In the genomic region with DNA sequence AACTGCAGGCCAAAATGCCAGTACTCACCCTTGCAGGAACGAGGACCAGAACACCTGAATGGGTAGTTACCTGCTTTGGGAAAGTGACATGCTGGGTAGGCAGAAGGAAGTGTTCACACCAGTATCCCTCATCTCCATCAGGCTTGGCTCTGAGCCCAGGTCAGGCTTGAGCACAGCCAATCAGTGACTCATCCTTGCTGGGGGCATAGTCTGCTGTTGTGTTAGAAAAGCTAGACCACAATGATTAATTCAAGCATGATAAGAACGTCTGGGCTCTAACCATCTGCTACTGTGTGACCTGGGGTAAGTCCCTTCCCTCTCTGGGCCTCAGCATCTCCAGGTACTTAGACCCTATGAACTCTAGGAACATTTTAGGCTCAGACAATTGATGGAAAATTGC, we compare ENCODE assay signal across 9 cellular contexts.
DNase-seq lines count a peak whose midpoint lies in the region; ATAC-seq and TF ChIP-seq lines count a peak whose summit lies in the region.
"Had no signal": no experiment of that assay in that cellular context is flagged by ENCODE, and none has a peak within 500 bp of the region (broad histone marks: within the 10 kb centered on the region; RNA-seq: fewer than 3 reads in every experiment).

No MANE protein-coding gene starts in this region.

- H3K9me3 Mint-ChIP-seq in activated naive CD4-positive, alpha-beta T cell treated with anti-CD3 and anti-CD28 coated beads for 36 hours, result peaks cover 3% of the 10 kb centered on the region

- TF ChIP-seq POLR2A in breast epithelium (IDR thresholded peaks at IDR 0.05), result no peak

- no peaks in the 10 kb centered on the region for H3K9me3 ChIP-seq in breast epithelium
- H3K9me3 ChIP-seq in effector memory CD4-positive, alpha-beta T cell (ENCODE audit: control insufficient read depth, low read length), result no peaks in the 10 kb centered on the region

- H3K36me3 Mint-ChIP-seq in activated naive CD4-positive, alpha-beta T cell treated with anti-CD3 and anti-CD28 coated beads for 36 hours (ENCODE audit: low read depth), result peaks cover 1% of the 10 kb centered on the region

- no peaks in the 10 kb centered on the region for H3K36me3 ChIP-seq in breast epithelium
- no peaks in the 10 kb centered on the region for H3K36me3 ChIP-seq in effector memory CD4-positive, alpha-beta T cell (ENCODE audit: control insufficient read depth, insufficient read depth, low read length)

- H3K27me3 ChIP-seq in breast epithelium, result no peaks in the 10 kb centered on the region
- no peaks in the 10 kb centered on the region for H3K27me3 ChIP-seq in effector memory CD4-positive, alpha-beta T cell (replicated peaks; ENCODE audit: control insufficient read depth, insufficient read depth, low read length, poor library complexity, severe bottlenecking)

- H3K4me3 Mint-ChIP-seq in activated naive CD4-positive, alpha-beta T cell treated with anti-CD3 and anti-CD28 coated beads for 36 hours, result no peak overlapping the region

- no peaks in the 10 kb centered on the region for H3K4me1 Mint-ChIP-seq in activated naive CD4-positive, alpha-beta T cell treated with anti-CD3 and anti-CD28 coated beads for 36 hours (ENCODE audit: low read depth)

- TF ChIP-seq CTCF in AG10803 (conservative IDR thresholded peaks at IDR 0.05; ENCODE audit: low read length), result no peak
- no peak for TF ChIP-seq CTCF in breast epithelium (IDR thresholded peaks at IDR 0.05)

- H3K27ac Mint-ChIP-seq in activated naive CD4-positive, alpha-beta T cell treated with anti-CD3 and anti-CD28 coated beads for 36 hours, result no peak overlapping the region

- H3K4me3 ChIP-seq in AG10803 (ENCODE audit: low read length) (no peak overlapping the region), breast epithelium (no peak overlapping the region)
- no peak overlapping the region for H3K4me3 ChIP-seq in effector memory CD4-positive, alpha-beta T cell (ENCODE audit: insufficient read depth, low read depth, low read length, poor library complexity, severe bottlenecking)
- H3K4me3 ChIP-seq: SK-N-MC had no signal

- no peak for ATAC-seq in GM21390 (IDR thresholded peaks at IDR 0.05; ENCODE audit: unreplicated experiment)

- DNase-seq in AG10803 (ENCODE audit: low read depth), result peak; percentile 96
- peak; percentile 32 for DNase-seq in NCI-H1048 (lab: John Stamatoyannopoulos, UW)
- DNase-seq in breast epithelium (ENCODE audit: low spot score in 2 of 2), result peak; percentile 60 to 72
- DNase-seq in lung microvascular endothelial cell (ENCODE audit: low read depth in 2 of 2), result peak; percentile 77 to 87
- no peak for DNase-seq in NCI-H2081 (lab: John Stamatoyannopoulos, UW)
- no peak for DNase-seq in activated naive CD4-positive, alpha-beta T cell treated with anti-CD3 and anti-CD28 coated beads for 36 hours
- no peak for DNase-seq in effector memory CD4-positive, alpha-beta T cell

- H3K27ac ChIP-seq in breast epithelium, result peak overlapping the region; percentile 27 to 52
- no peak overlapping the region for H3K27ac ChIP-seq in effector memory CD4-positive, alpha-beta T cell (ENCODE audit: insufficient read depth, low read length, poor library complexity, severe bottlenecking)
- H3K27ac ChIP-seq: SK-N-MC had no signal

- peaks cover 1 to 6% of the 10 kb centered on the region in 2 donors for H3K4me1 ChIP-seq in breast epithelium
- H3K4me1 ChIP-seq in effector memory CD4-positive, alpha-beta T cell (ENCODE audit: control insufficient read depth, insufficient read depth, low read length, poor library complexity, severe bottlenecking), result no peaks in the 10 kb centered on the region

- CTCF ChIA-PET in activated naive CD4-positive, alpha-beta T cell treated with anti-CD3 and anti-CD28 coated beads for 36 hours (lab: Charles Lee), result no interaction called here

- intact Hi-C loops in breast epithelium (cut with DNase I; ENCODE audit: low total_unique reads), result no loop called here
- intact Hi-C loops in activated naive CD4-positive, alpha-beta T cell treated with anti-CD3 and anti-CD28 coated beads for 36 hours (cut with micrococcal nuclease), result no loop called here

- H3K27me3 Mint-ChIP-seq in activated naive CD4-positive, alpha-beta T cell treated with anti-CD3 and anti-CD28 coated beads for 36 hours (ENCODE audit: low read depth), result peaks cover 4% of the 10 kb centered on the region

Comparison
In these comparisons a context has a peak if more than half of its experiments do, and no peak if none do; other contexts are left out.
1. DNase-seq: peak in AG10803 (single experiment), NCI-H1048 (single experiment), breast epithelium (2 of 2) and lung microvascular endothelial cell (2 of 2); none in NCI-H2081 (0 of 2), activated naive CD4-positive, alpha-beta T cell treated with anti-CD3 and anti-CD28 coated beads for 36 hours (single experiment) and effector memory CD4-positive, alpha-beta T cell (0 of 3).